In the genomic region with DNA sequence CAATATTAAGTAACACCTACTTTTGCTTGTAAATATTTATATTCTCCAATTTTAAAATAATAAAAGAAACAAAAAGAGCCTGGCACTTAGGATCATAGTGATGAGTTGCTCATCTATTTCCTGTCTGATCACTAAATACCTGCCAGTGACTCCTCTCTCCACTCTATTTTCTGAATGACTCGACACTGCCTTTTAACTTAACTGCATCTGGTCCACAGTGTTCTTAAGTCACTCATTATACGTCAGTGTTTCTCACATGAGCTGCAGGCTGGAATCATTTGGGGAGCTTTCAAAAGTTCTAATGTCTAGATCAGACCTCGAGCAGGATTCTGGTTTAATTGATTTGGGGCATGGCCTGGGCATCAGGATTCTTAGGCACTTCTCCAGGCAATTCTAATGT, we compare ENCODE assay signal across 16 cellular contexts.
DNase-seq lines count a peak whose midpoint lies in the region; ATAC-seq lines count a peak whose summit lies in the region.
"Had no signal": no experiment of that assay in that cellular context is flagged by ENCODE, and none has a peak within 500 bp of the region (broad histone marks: within the 10 kb centered on the region; RNA-seq: fewer than 3 reads in every experiment).

No MANE protein-coding gene starts in this region.

- H3K56ac ChIP-seq in mesendoderm (ENCODE audit: low read length): no peak overlapping the region

- no peak overlapping the region for H3K9ac ChIP-seq in muscle layer of colon (ENCODE audit: low read length)
- H3K9ac ChIP-seq in mesendoderm (ENCODE audit: low read length): no peak overlapping the region

- peaks cover 16% of the 10 kb centered on the region for H3K79me1 ChIP-seq in mesendoderm (ENCODE audit: low read length)

- H3K36me3 ChIP-seq in muscle layer of colon (ENCODE audit: insufficient read depth, low read length) (peaks cover 6% of the 10 kb centered on the region), mesendoderm (ENCODE audit: control insufficient read depth, insufficient read depth, low read length) (no peaks in the 10 kb centered on the region)

- H3K23ac ChIP-seq in mesendoderm (ENCODE audit: low read length): no peak overlapping the region

- H3K4me1 ChIP-seq in muscle layer of colon (ENCODE audit: insufficient read depth, low read length) (peaks cover 61% of the 10 kb centered on the region), mesendoderm (ENCODE audit: control insufficient read depth, low read depth, low read length) (no peaks in the 10 kb centered on the region)

- no peak overlapping the region for H3K18ac ChIP-seq in mesendoderm (ENCODE audit: low read length)

- H3K4ac ChIP-seq in mesendoderm (ENCODE audit: low read depth, low read length): no peak overlapping the region

- H3K27ac ChIP-seq in muscle layer of colon (ENCODE audit: low read depth, low read length) (peak overlapping the region; percentile 46), mesendoderm (ENCODE audit: low read depth, low read length) (no peak overlapping the region)

- no peak overlapping the region for H2BK15ac ChIP-seq in mesendoderm (replicated peaks; ENCODE audit: low read depth)

- no peak overlapping the region for H2BK120ac ChIP-seq in mesendoderm (ENCODE audit: low read depth, low read length)

- no peak overlapping the region for H4K8ac ChIP-seq in mesendoderm (ENCODE audit: low read depth, low read length)

- peaks cover 10% of the 10 kb centered on the region for H3K79me2 ChIP-seq in mesendoderm (ENCODE audit: control insufficient read depth, insufficient read depth, low read length)

- no peak overlapping the region for H4K5ac ChIP-seq in mesendoderm (ENCODE audit: low read length)

- ATAC-seq in GM21737 (IDR thresholded peaks at IDR 0.05; ENCODE audit: unreplicated experiment): no peak

- H2BK5ac ChIP-seq in mesendoderm (ENCODE audit: low read length): no peak overlapping the region

- WGBS in mesendoderm (ENCODE audit: extremely low coverage, insufficient coverage, low lambda C conversion rate): no CpG with 5 or more reads among the region's 3 CpGs

- DNase-seq in EL: peak; percentile 49
- DNase-seq in HCEC 1CT: peak; percentile 39
- peak; percentile 40 for DNase-seq in amniotic epithelial cell (ENCODE audit: low read depth)
- DNase-seq in NCI-H1417 (lab: John Stamatoyannopoulos, UW): no peak
- DNase-seq in NCI-H526 treated with DMSO at 0.1 percent for 48 hours (lab: John Stamatoyannopoulos, UW): no peak
- no peak for DNase-seq in mesendoderm
- DNase-seq: CD8-positive, alpha-beta memory T cell; central memory CD4-positive, alpha-beta T cell; foreskin melanocyte; left cardiac atrium; NCI-H226; nucleus accumbens; Right ventricle myocardium superior; stimulated activated CD4-positive, alpha-beta T cell treated with anti-CD3 and anti-CD28 coated beads, Interleukin-4, amount 100 ng/mL, for 4 hours had no signal

- no peak overlapping the region for H3K4me3 ChIP-seq in muscle layer of colon (ENCODE audit: low read depth in 1 of 2, low read length in 2 of 2)
- no peak overlapping the region for H3K4me3 ChIP-seq in mesendoderm (ENCODE audit: low read length)

- no peak overlapping the region for H2AK5ac ChIP-seq in mesendoderm (ENCODE audit: low read length)

- no peaks in the 10 kb centered on the region for H3K9me3 ChIP-seq in muscle layer of colon (ENCODE audit: low read length)

- H3K4me2 ChIP-seq in mesendoderm (ENCODE audit: low read length): no peak overlapping the region

- H3K27me3 ChIP-seq in muscle layer of colon (ENCODE audit: control insufficient read depth in 1 of 2, insufficient read depth in 2 of 2, low read length in 2 of 2) (no peaks in the 10 kb centered on the region), mesendoderm (ENCODE audit: insufficient read depth, low read length, poor library complexity) (no peaks in the 10 kb centered on the region)

Comparison
In these comparisons a context has a peak if more than half of its experiments do, and no peak if none do; other contexts are left out.
1. DNase-seq: peak in EL (single experiment), HCEC 1CT (single experiment) and amniotic epithelial cell (single experiment); none in NCI-H1417 (0 of 3), NCI-H526 treated with DMSO at 0.1 percent for 48 hours (single experiment) and mesendoderm (single experiment).